Comparison of ENCODE assay signal across 8 cellular contexts in the genomic region with DNA sequence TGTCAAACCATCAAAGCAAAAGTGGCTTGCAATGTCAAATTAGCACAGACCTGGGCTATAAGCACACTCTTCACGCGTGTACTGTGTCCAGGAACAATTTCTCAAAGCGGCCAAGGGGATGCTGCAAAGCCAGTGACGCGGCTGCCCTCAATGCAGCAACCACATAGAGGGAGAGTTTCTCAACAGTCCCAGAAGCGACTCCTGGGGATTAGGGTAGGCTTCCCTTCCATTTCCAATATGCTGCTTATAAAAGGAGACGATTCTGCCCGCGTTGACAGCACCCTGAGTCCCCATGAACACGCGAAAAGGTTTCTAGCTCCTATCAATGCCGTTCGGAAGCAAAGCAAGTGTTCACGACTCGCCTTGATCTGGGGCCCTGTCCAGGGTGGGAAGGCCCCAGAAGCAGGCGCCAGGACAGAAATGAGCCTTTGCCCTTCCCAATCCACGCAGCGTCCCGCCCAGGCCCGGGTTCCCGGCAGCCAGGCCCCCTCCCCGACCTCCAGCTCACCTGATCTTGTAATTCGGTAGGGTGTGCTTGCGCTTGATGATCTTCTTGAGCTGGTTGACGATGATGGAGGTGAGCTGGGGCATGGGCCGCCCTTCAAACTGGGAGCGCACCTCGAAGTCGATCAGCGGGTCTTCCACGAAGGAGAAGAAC. TPM values are rescaled to one million over a fixed set of nuclear protein-coding genes. Genes with fewer than 3 reads are reported as not detected.
DNase-seq lines count a peak whose midpoint lies in the region; FAIRE-seq and TF ChIP-seq lines count a peak whose summit lies in the region.

No MANE protein-coding gene starts in this region.

- dilution Hi-C loops in endothelial cell of umbilical vein (cut with MboI; ENCODE audit: extremely low pct_ligation_motif_present, low sequenced_read_pairs), result no loop called here

- peaks cover 11 to 16% of the 10 kb centered on the region in 2 experiments for H3K27me3 ChIP-seq in endothelial cell of umbilical vein (ENCODE audit: control insufficient read depth in 2 of 2, insufficient read depth in 2 of 2, low read length in 2 of 2)
- peaks cover 6% of the 10 kb centered on the region for H3K27me3 ChIP-seq in mononuclear cell (ENCODE audit: insufficient read depth, low read length)
- H3K27me3 ChIP-seq in subcutaneous abdominal adipose tissue (ENCODE audit: control insufficient read depth in 5 of 5, insufficient read depth in 4 of 5, low read length in 5 of 5), result peaks cover 0 to 2% (median 0%) of the 10 kb centered on the region in 5 donors

- no peak for TF ChIP-seq POLR2A in endothelial cell of umbilical vein (IDR thresholded peaks at IDR 0.05; ENCODE audit: low read depth, low read length)

- CTCF ChIA-PET in endothelial cell of umbilical vein (lab: Charles Lee), result interaction anchor here (0.5 to 2.9 kb wide), 14 partner anchors 10 to 958 kb away, joined by 3 to 12 read pairs (median 4); no protein-coding TSS in a partner anchor

- BruUV-seq in endothelial cell of umbilical vein (replicated peaks; lab: Mats Ljungman, UMichigan), result no TSS peak

- peak overlapping the region; percentile 86 for H3K9ac ChIP-seq in endothelial cell of umbilical vein (replicated peaks; ENCODE audit: extremely low read depth, insufficient read depth, low read length)
- H3K9ac ChIP-seq in subcutaneous abdominal adipose tissue (ENCODE audit: low read length in 5 of 5), result peak overlapping the region; percentile 56 to 95 (median 86)

- H3K27ac ChIP-seq in endothelial cell of umbilical vein (ENCODE audit: insufficient read depth, low read depth, low read length), result peak overlapping the region; percentile 83
- H3K27ac ChIP-seq in subcutaneous abdominal adipose tissue (ENCODE audit: low read depth, low read length), result peak overlapping the region; percentile 72

- H2AFZ ChIP-seq in endothelial cell of umbilical vein (ENCODE audit: low read depth, low read length), result no peak overlapping the region

- peaks cover 58% of the 10 kb centered on the region for H3K79me2 ChIP-seq in endothelial cell of umbilical vein (ENCODE audit: control insufficient read depth, insufficient read depth, low read length)

- peaks cover 10% of the 10 kb centered on the region for H4K20me1 ChIP-seq in endothelial cell of umbilical vein (replicated peaks; ENCODE audit: control insufficient read depth, extremely low read depth, insufficient read depth, low read length)

- H3K4me1 ChIP-seq in endothelial cell of umbilical vein (ENCODE audit: control insufficient read depth, extremely low read depth, insufficient read depth, low read length), result peaks cover 21% of the 10 kb centered on the region
- peaks cover 45% of the 10 kb centered on the region for H3K4me1 ChIP-seq in mononuclear cell (ENCODE audit: insufficient read depth, low read length)
- peaks cover 5 to 46% (median 42%) of the 10 kb centered on the region in 5 donors for H3K4me1 ChIP-seq in subcutaneous abdominal adipose tissue (ENCODE audit: control insufficient read depth in 5 of 5, insufficient read depth in 5 of 5, low read length in 5 of 5)

- intact Hi-C loops in endothelial cell of umbilical vein (cut with micrococcal nuclease), result loop anchor here (10.0 kb wide), 2 partner anchors 369 to 1381 kb away; partner anchors contain the start of genes CACUL1 and SHTN1

- peak overlapping the region; percentile 82 for H3K4me2 ChIP-seq in endothelial cell of umbilical vein (ENCODE audit: insufficient read depth, low read length)

- no peaks in the 10 kb centered on the region for H3K36me3 ChIP-seq in endothelial cell of umbilical vein (ENCODE audit: control insufficient read depth in 2 of 2, extremely low read depth in 1 of 2, insufficient read depth in 2 of 2, low read length in 2 of 2)
- no peaks in the 10 kb centered on the region for H3K36me3 ChIP-seq in subcutaneous abdominal adipose tissue (ENCODE audit: control insufficient read depth in 5 of 5, insufficient read depth in 5 of 5, low read length in 5 of 5)

- DNase-seq in AG08395 (ENCODE audit: low spot score), result peak; percentile 56
- DNase-seq in GM19238 (ENCODE audit: insufficient read length, low spot score), result peak; percentile 5
- DNase-seq in LNCaP clone FGC (ENCODE audit: low read depth), result no peak
- peak; percentile 26 for DNase-seq in activated CD4-positive, alpha-beta T cell treated with anti-CD3 and anti-CD28 coated beads, Interleukin-2, amount 50 U/mL, for 1 hour
- DNase-seq in endothelial cell of umbilical vein (ENCODE audit: low read depth, low spot score), result peak; percentile 53
- no peak for DNase-seq in NCI-H345 (lab: John Stamatoyannopoulos, UW)

- POLR2A ChIA-PET in endothelial cell of umbilical vein (lab: Charles Lee), result no interaction called here

- H3K9me1 ChIP-seq in endothelial cell of umbilical vein (replicated peaks; ENCODE audit: control insufficient read depth, extremely low read depth, insufficient read depth, low read length), result no peaks in the 10 kb centered on the region

- H3K9me3 ChIP-seq in endothelial cell of umbilical vein (replicated peaks; ENCODE audit: control insufficient read depth, insufficient read depth, low read length) (no peaks in the 10 kb centered on the region), mononuclear cell (ENCODE audit: low read depth, low read length) (no peaks in the 10 kb centered on the region), subcutaneous abdominal adipose tissue (ENCODE audit: control insufficient read depth in 5 of 5, low read length in 5 of 5) (no peaks in the 10 kb centered on the region)

- no peak for TF ChIP-seq CTCF in LNCaP clone FGC (IDR thresholded peaks at IDR 0.05; ENCODE audit: control insufficient read depth, extremely low read depth, insufficient read depth)
- no peak for TF ChIP-seq CTCF in endothelial cell of umbilical vein (IDR thresholded peaks at IDR 0.05; ENCODE audit: extremely low read depth in 1 of 2, insufficient read depth in 1 of 2, low read depth in 1 of 2, low read length in 2 of 2)

- H3K4me3 ChIP-seq in LNCaP clone FGC (ENCODE audit: low read depth, low read length) (peak overlapping the region; percentile 84), endothelial cell of umbilical vein (replicated peaks in 1 of 3; ENCODE audit: insufficient read depth in 1 of 3, low read depth in 1 of 3, low read length in 3 of 3) (peak overlapping the region; percentile 29 to 88 (median 84)), mononuclear cell (ENCODE audit: low read length) (peak overlapping the region; percentile 90), subcutaneous abdominal adipose tissue (ENCODE audit: low read depth in 1 of 5, low read length in 5 of 5) (peak overlapping the region; percentile 78 to 97 (median 87))

- no peak for FAIRE-seq in endothelial cell of umbilical vein (lab: Jason Lieb, UNC)

TF ChIP-seq in endothelial cell of umbilical vein, 7 proteins besides CTCF, POLR2A, EP300 and RAD21:
- TF ChIP-seq GATA2 (IDR thresholded peaks at IDR 0.05; ENCODE audit: insufficient read depth, insufficient read length, low read depth, low read length) (no peak), JUN (IDR thresholded peaks at IDR 0.05; ENCODE audit: borderline replicate concordance, insufficient read depth, insufficient read length, low read depth) (no peak), FOS (IDR thresholded peaks at IDR 0.05; ENCODE audit: borderline replicate concordance, insufficient read depth, low read length) (no peak), MYC (IDR thresholded peaks at IDR 0.05; ENCODE audit: low read depth, low read length) (no peak), POLR2AphosphoS5 (IDR thresholded peaks at IDR 0.05; ENCODE audit: insufficient read depth, low read depth, low read length) (no peak), EZH2 (IDR thresholded peaks at IDR 0.05; ENCODE audit: borderline replicate concordance, low read depth, low read length, severe bottlenecking) (no peak)
- TF ChIP-seq, protein P1, sequence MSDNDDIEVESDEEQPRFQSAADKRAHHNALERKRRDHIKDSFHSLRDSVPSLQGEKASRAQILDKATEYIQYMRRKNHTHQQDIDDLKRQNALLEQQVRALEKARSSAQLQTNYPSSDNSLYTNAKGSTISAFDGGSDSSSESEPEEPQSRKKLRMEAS (IDR thresholded peaks at IDR 0.05; ENCODE audit: insufficient read depth, insufficient read length), result no peak

RNA-seq across cellular contexts. Expression of gene PDZD8, which starts 1.3 kb away (rescaled TPM):
- total RNA-seq in endothelial cell of umbilical vein (21.9 and 22.6 TPM in 2 replicates), mononuclear cell (53.1 TPM)
- 3.8 and 5.9 TPM in 2 replicates for polyA plus RNA-seq in endothelial cell of umbilical vein
- 9.2 and 9.5 TPM in 2 replicates for polyA plus RNA-seq in endothelial cell of umbilical vein (2011; cell fraction: cytosol; rRNA removed)
- polyA plus RNA-seq in endothelial cell of umbilical vein (2011; cell fraction: nucleus; rRNA removed), result 9.2 and 12.1 TPM in 2 replicates
- 18.0 and 24.7 TPM in 2 replicates for polyA plus RNA-seq in endothelial cell of umbilical vein (2012)
- 25.5 and 32.3 TPM in 2 replicates for polyA minus RNA-seq in endothelial cell of umbilical vein
- 76.1 TPM for polyA minus RNA-seq in endothelial cell of umbilical vein (2011; cell fraction: cytosol; rRNA and poly(A)+ RNA removed)
- polyA minus RNA-seq in endothelial cell of umbilical vein (2011; cell fraction: nucleus; rRNA and poly(A)+ RNA removed), result 21.2 and 26.4 TPM in 2 replicates

Comparison
In these comparisons a context has a peak if more than half of its experiments do, and no peak if none do; other contexts are left out.
1. DNase-seq: peak in AG08395 (single experiment), GM19238 (single experiment), activated CD4-positive, alpha-beta T cell treated with anti-CD3 and anti-CD28 coated beads, Interleukin-2, amount 50 U/mL, for 1 hour (single experiment) and endothelial cell of umbilical vein (single experiment); none in LNCaP clone FGC (single experiment) and NCI-H345 (single experiment).
2. Peak in every context shown above with its lines, with median percentiles within 50 percentile points of each other: H3K4me3 ChIP-seq.